Comparison of ENCODE assay signal across 8 cellular contexts in the genomic region with DNA sequence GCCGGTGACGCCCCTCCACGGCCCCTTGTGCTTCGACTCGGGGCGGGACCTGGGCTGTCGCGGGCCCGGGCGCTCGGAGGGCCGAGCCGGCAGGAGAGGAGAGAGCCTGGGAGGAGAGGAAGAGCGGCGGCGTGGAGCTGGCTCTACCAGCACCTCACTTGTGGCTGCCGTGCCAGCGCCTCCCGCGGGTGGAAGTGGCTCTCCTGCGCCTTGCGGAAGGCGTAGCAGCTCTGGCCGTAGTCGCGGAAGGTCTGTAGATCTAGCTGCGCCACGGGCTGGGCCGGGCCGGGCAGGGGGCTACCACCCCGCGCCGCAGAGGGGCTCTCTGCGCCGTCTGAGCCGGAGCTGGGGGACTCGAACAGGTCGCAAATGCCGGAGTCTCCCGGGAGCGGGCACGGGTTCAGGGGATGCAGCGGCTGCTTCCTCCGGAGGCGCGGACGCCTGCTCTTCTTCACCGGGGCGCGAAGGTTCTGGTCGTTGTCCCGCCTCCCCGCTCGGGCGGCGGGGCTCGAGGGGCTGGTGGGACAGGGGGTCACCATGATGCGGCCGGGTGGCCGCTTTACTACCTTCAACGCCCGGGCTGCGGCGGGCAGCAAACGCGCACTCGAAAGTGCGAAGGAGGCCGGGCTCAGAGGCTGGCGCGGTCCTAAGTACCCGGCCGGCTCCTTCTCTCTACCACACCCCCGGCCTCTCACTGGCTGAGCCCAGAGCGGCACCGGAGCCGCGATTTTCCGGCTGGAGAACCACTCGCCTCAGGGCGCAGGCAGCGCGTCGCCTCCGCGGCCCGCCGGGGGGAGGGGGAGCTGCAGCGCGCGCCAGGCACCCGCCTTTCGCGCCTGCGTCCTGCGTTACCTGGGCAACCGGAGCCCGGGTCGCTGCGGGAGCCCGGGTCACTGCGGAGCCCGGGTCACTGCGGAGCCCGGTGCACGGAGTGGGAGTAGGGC. TPM values are rescaled to one million over a fixed set of nuclear protein-coding genes. Genes with fewer than 3 reads are reported as not detected.
DNase-seq lines count a peak whose midpoint lies in the region; ATAC-seq, FAIRE-seq and TF ChIP-seq lines count a peak whose summit lies in the region.

A gene with protein sequence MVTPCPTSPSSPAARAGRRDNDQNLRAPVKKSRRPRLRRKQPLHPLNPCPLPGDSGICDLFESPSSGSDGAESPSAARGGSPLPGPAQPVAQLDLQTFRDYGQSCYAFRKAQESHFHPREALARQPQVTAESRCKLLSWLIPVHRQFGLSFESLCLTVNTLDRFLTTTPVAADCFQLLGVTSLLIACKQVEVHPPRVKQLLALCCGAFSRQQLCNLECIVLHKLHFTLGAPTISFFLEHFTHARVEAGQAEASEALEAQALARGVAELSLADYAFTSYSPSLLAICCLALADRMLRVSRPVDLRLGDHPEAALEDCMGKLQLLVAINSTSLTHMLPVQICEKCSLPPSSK (minus strand): TSS at position 624 of the 944 bp plus-strand sequence. CDS start 85 bp downstream, at position 539.

- H3K14ac ChIP-seq in H1 (ENCODE audit: insufficient read length) (no peak within 1 kb of the TSS), mesenchymal stem cell (ENCODE audit: low read length in 2 of 2) (no peak within 1 kb of the TSS)

- POLR2A ChIA-PET in H1 (lab: Charles Lee; ENCODE audit: partially characterized antibody) = interaction anchor here (1.0 to 3.7 kb wide), 9 partner anchors 10 to 318 kb away, joined by 3 to 21 read pairs (median 5); a partner anchor contains a TSS

- H3K4me1 ChIP-seq in H1 (replicated peaks in 1 of 4; ENCODE audit: control insufficient read depth in 3 of 4, insufficient read depth in 4 of 4, low read length in 3 of 4) = peaks cover 0 to 25% (median 13%) of the 10 kb centered on the region in 4 experiments; a peak in 6 of 7 replicates
- peaks cover 25% of the 10 kb centered on the region for H3K4me1 ChIP-seq in mesenchymal stem cell (ENCODE audit: control insufficient read depth, insufficient read depth, low read depth, low read length)

- CTCF ChIA-PET in H1 (lab: Charles Lee; ENCODE audit: partially characterized antibody) = interaction anchor here (0.7 to 13.6 kb wide), 5 partner anchors 10 to 837 kb away, joined by 3 to 143 read pairs (median 3); a partner anchor contains a TSS

- peak within 1 kb of the TSS; percentile 86 for H3K4me3 Mint-ChIP-seq in activated CD4-positive, alpha-beta T cell treated with anti-CD3 and anti-CD28 coated beads, Interleukin-2, amount 10 ng/mL, durations not matched to agents 24 days and 14 days
- peak within 1 kb of the TSS; percentile 84 for H3K4me3 Mint-ChIP-seq in stimulated activated memory B cell treated with anti-CD40 and anti-IgM and Interleukin-4, amounts not matched to agents 10 μg/mL and 1 μg/mL and 100 μg/mL, for 72 hours

- H2BK15ac ChIP-seq in H1 (ENCODE audit: low read length) = peak within 1 kb of the TSS; percentile 61; the same call in 1 of the 2 replicates
- H2BK15ac ChIP-seq in mesenchymal stem cell (ENCODE audit: low read depth, poor library complexity, severe bottlenecking) = no peak within 1 kb of the TSS

- H3K27me3 ChIP-seq in H1 (replicated peaks in 1 of 4; ENCODE audit: control insufficient read depth in 3 of 4, extremely low read depth in 1 of 4, insufficient read depth in 3 of 4, low read length in 3 of 4) (peaks cover 56 to 85% (median 79%) of the 10 kb centered on the region in 4 experiments), mesenchymal stem cell (ENCODE audit: control insufficient read depth in 1 of 2, insufficient read depth in 1 of 2, low read length in 2 of 2) (peaks cover 50 to 88% of the 10 kb centered on the region in 2 experiments)

- FAIRE-seq in H1 (lab: Jason Lieb, UNC) = no peak

- H3K18ac ChIP-seq in H1 (ENCODE audit: extremely low read depth, low read length) = peak within 1 kb of the TSS; percentile 60
- H3K18ac ChIP-seq in mesenchymal stem cell (ENCODE audit: low read depth in 1 of 2, low read length in 2 of 2) = no peak within 1 kb of the TSS

- no peak within 1 kb of the TSS for H3K4ac ChIP-seq in H1 (replicated peaks; ENCODE audit: insufficient read length, low read depth, low read length)
- H3K4ac ChIP-seq in mesenchymal stem cell (ENCODE audit: low read depth in 1 of 2, low read length in 2 of 2) = no peak within 1 kb of the TSS

- H4K20me1 ChIP-seq in H1 (replicated peaks in 1 of 2; ENCODE audit: control insufficient read depth in 1 of 2, insufficient read depth in 2 of 2, low read length in 2 of 2) = peaks cover 5 to 22% of the 10 kb centered on the region in 2 experiments

- peak within 1 kb of the TSS; percentile 71 for H3K27ac Mint-ChIP-seq in activated CD4-positive, alpha-beta T cell treated with anti-CD3 and anti-CD28 coated beads, Interleukin-2, amount 10 ng/mL, durations not matched to agents 24 days and 14 days
- peak within 1 kb of the TSS; percentile 33 for H3K27ac Mint-ChIP-seq in stimulated activated memory B cell treated with anti-CD40 and anti-IgM and Interleukin-4, amounts not matched to agents 10 μg/mL and 1 μg/mL and 100 μg/mL, for 72 hours

- peak within 1 kb of the TSS; percentile 92 to 96 for H3K4me2 ChIP-seq in H1 (ENCODE audit: insufficient read depth in 1 of 2, low read depth in 2 of 2, low read length in 2 of 2)
- H3K4me2 ChIP-seq in mesenchymal stem cell (ENCODE audit: low read length, poor library complexity, severe bottlenecking) = peak within 1 kb of the TSS; percentile 100

- H4K91ac ChIP-seq in H1 (replicated peaks; ENCODE audit: insufficient read length, low read length) (no peak within 1 kb of the TSS), mesenchymal stem cell (ENCODE audit: low read length) (no peak within 1 kb of the TSS)

- H3K9me3 ChIP-seq in H1 (ENCODE audit: insufficient read depth in 2 of 2, low read depth in 1 of 2, low read length in 1 of 2) (no peaks in the 10 kb centered on the region), mesenchymal stem cell (ENCODE audit: control insufficient read depth, low read length) (no peaks in the 10 kb centered on the region)

- peak within 1 kb of the TSS; percentile 45 to 70 (median 60) for H3K4me3 ChIP-seq in H1 (ENCODE audit: extremely low read depth in 1 of 4, insufficient read depth in 2 of 4, low read depth in 3 of 4, low read length in 4 of 4)
- H3K4me3 ChIP-seq in mesenchymal stem cell (ENCODE audit: insufficient read depth in 1 of 2, low read depth in 1 of 2, low read length in 2 of 2) = peak within 1 kb of the TSS; percentile 67 to 84

- H3K23me2 ChIP-seq in H1 (ENCODE audit: low read depth, low read length) = peaks cover 20% of the 10 kb centered on the region; the same call in 1 of the 2 replicates

- H4K8ac ChIP-seq in H1 (ENCODE audit: extremely low read depth, insufficient read depth, low read length) = peak within 1 kb of the TSS; percentile 48
- H4K8ac ChIP-seq in mesenchymal stem cell (ENCODE audit: low read length) = no peak within 1 kb of the TSS

- no peak within 1 kb of the TSS for H3K56ac ChIP-seq in H1 (replicated peaks; ENCODE audit: insufficient read length, low read depth, low read length)

- no peaks in the 10 kb centered on the region for H3K9me3 Mint-ChIP-seq in activated CD4-positive, alpha-beta T cell treated with anti-CD3 and anti-CD28 coated beads, Interleukin-2, amount 10 ng/mL, durations not matched to agents 24 days and 14 days
- no peaks in the 10 kb centered on the region for H3K9me3 Mint-ChIP-seq in stimulated activated memory B cell treated with anti-CD40 and anti-IgM and Interleukin-4, amounts not matched to agents 10 μg/mL and 1 μg/mL and 100 μg/mL, for 72 hours

- peaks cover 29% of the 10 kb centered on the region for H3K4me1 Mint-ChIP-seq in activated CD4-positive, alpha-beta T cell treated with anti-CD3 and anti-CD28 coated beads, Interleukin-2, amount 10 ng/mL, durations not matched to agents 24 days and 14 days
- H3K4me1 Mint-ChIP-seq in stimulated activated memory B cell treated with anti-CD40 and anti-IgM and Interleukin-4, amounts not matched to agents 10 μg/mL and 1 μg/mL and 100 μg/mL, for 72 hours = peaks cover 33% of the 10 kb centered on the region

- 2% methylated on average over 29 of the region's 106 CpGs; no CpG with 5 or more reads in 1 of the 2 experiments for WGBS in H1 (ENCODE audit: extremely low coverage in 1 of 2, insufficient coverage in 1 of 2, insufficient read length in 1 of 2, insufficient replicate concordance in 2 of 2, low coverage in 1 of 2, low lambda C conversion rate in 2 of 2, missing lambda C conversion rate in 1 of 2), 2 experiments
- WGBS in mesenchymal stem cell = under 1% methylated on average over 95 of the region's 106 CpGs

- H2AK5ac ChIP-seq in H1 (ENCODE audit: low read depth, low read length) (no peak within 1 kb of the TSS), mesenchymal stem cell (ENCODE audit: low read length, severe bottlenecking) (no peak within 1 kb of the TSS)

- H4K5ac ChIP-seq in H1 (ENCODE audit: insufficient read length, low read depth, low read length) = no peak within 1 kb of the TSS

- no peak within 1 kb of the TSS for H3K27ac ChIP-seq in H1 (ENCODE audit: low read depth, low read length)
- no peak within 1 kb of the TSS for H3K27ac ChIP-seq in mesenchymal stem cell (ENCODE audit: low read length, poor library complexity, severe bottlenecking)

- H3K9ac ChIP-seq in H1 (replicated peaks in 1 of 4; ENCODE audit: extremely low read depth in 1 of 4, low read depth in 3 of 4, low read length in 3 of 4) = no peak within 1 kb of the TSS
- H3K9ac ChIP-seq in mesenchymal stem cell (ENCODE audit: low read length) = peak within 1 kb of the TSS; percentile 66

- H3K79me2 ChIP-seq in H1 (ENCODE audit: control insufficient read depth in 1 of 2, insufficient read depth in 2 of 2, low read length in 2 of 2) = no peaks in the 10 kb centered on the region

- ATAC-seq in GM18511 (IDR thresholded peaks at IDR 0.05; ENCODE audit: unreplicated experiment) = peak; percentile 66
- peak; percentile 58 for ATAC-seq in HG03280 (IDR thresholded peaks at IDR 0.05; ENCODE audit: unreplicated experiment)
- ATAC-seq in stimulated activated memory B cell treated with anti-CD40 and anti-IgM and Interleukin-4, amounts not matched to agents 10 μg/mL and 1 μg/mL and 100 μg/mL, for 72 hours = peak; percentile 80

- TF ChIP-seq POLR2A in H1 (IDR thresholded peaks at IDR 0.05; ENCODE audit: control extremely low read depth in 1 of 2, low read depth in 2 of 2, low read length in 2 of 2) = no peak

- H2BK5ac ChIP-seq in H1 (ENCODE audit: low read depth, low read length) = no peak within 1 kb of the TSS
- H2BK5ac ChIP-seq in mesenchymal stem cell (ENCODE audit: low read depth, low read length, poor library complexity, severe bottlenecking) = no peak within 1 kb of the TSS

- H2AFZ ChIP-seq in H1 (ENCODE audit: low read length) = 0 out of 2 replicates have a peak within 1 kb of the TSS, but pooled peaks have one; percentile 68
- peak within 1 kb of the TSS; percentile 43 for H2AFZ ChIP-seq in mesenchymal stem cell (ENCODE audit: low read depth, low read length)

- H3K36me3 ChIP-seq in H1 (ENCODE audit: control insufficient read depth in 2 of 4, insufficient read depth in 4 of 4, low read length in 3 of 4) (peaks cover 0 to 5% (median 0%) of the 10 kb centered on the region in 4 experiments; a peak in 2 of 8 replicates), mesenchymal stem cell (ENCODE audit: control insufficient read depth in 1 of 2, insufficient read depth in 2 of 2, low read depth in 1 of 2, low read length in 2 of 2) (no peaks in the 10 kb centered on the region)

- peaks cover 78% of the 10 kb centered on the region for H3K27me3 Mint-ChIP-seq in activated CD4-positive, alpha-beta T cell treated with anti-CD3 and anti-CD28 coated beads, Interleukin-2, amount 10 ng/mL, durations not matched to agents 24 days and 14 days
- H3K27me3 Mint-ChIP-seq in stimulated activated memory B cell treated with anti-CD40 and anti-IgM and Interleukin-4, amounts not matched to agents 10 μg/mL and 1 μg/mL and 100 μg/mL, for 72 hours = peaks cover 65% of the 10 kb centered on the region

- H3K79me1 ChIP-seq in H1 (ENCODE audit: low read depth, low read length) = no peaks in the 10 kb centered on the region
- H3K79me1 ChIP-seq in mesenchymal stem cell (replicated peaks; ENCODE audit: low read length, poor library complexity, severe bottlenecking) = no peaks in the 10 kb centered on the region

- no peak for TF ChIP-seq CTCF in H1 (IDR thresholded peaks at IDR 0.05; ENCODE audit: control extremely low read depth in 1 of 3, insufficient read depth in 1 of 3, low read depth in 1 of 3, low read length in 3 of 3)

- H3K23ac ChIP-seq in H1 (ENCODE audit: insufficient read length) = no peak within 1 kb of the TSS
- H3K23ac ChIP-seq in mesenchymal stem cell (ENCODE audit: low read length in 2 of 2) = peak within 1 kb of the TSS in 1 of 2 experiments; percentile 65

- H3K36me3 Mint-ChIP-seq in activated CD4-positive, alpha-beta T cell treated with anti-CD3 and anti-CD28 coated beads, Interleukin-2, amount 10 ng/mL, durations not matched to agents 24 days and 14 days (ENCODE audit: low read depth) = peaks cover 2% of the 10 kb centered on the region
- H3K36me3 Mint-ChIP-seq in stimulated activated memory B cell treated with anti-CD40 and anti-IgM and Interleukin-4, amounts not matched to agents 10 μg/mL and 1 μg/mL and 100 μg/mL, for 72 hours = no peaks in the 10 kb centered on the region

- H2BK12ac ChIP-seq in H1 (ENCODE audit: low read depth, low read length) (0 out of 2 replicates have a peak within 1 kb of the TSS, but pooled peaks have one; percentile 71), mesenchymal stem cell (ENCODE audit: low read length in 2 of 2) (no peak within 1 kb of the TSS)

- H2BK120ac ChIP-seq in H1 (replicated peaks; ENCODE audit: low read depth, low read length) (no peak within 1 kb of the TSS), mesenchymal stem cell (ENCODE audit: low read depth, low read length) (no peak within 1 kb of the TSS)

- DNase-seq in 8988T (peak; percentile 89), NCI-H446 treated with DMSO at 0.1 percent for 48 hours (lab: John Stamatoyannopoulos, UW) (peak; percentile 63), H1 (ENCODE audit: low read depth in 1 of 2, low spot score in 2 of 2) (peak; percentile 65 to 87), mesenchymal stem cell (peak; percentile 75)
- peak; percentile 90 for DNase-seq in activated CD4-positive, alpha-beta T cell treated with anti-CD3 and anti-CD28 coated beads, Interleukin-2, amount 10 ng/mL, durations not matched to agents 24 days and 14 days

- intact Hi-C loops in activated CD4-positive, alpha-beta T cell treated with anti-CD3 and anti-CD28 coated beads, Interleukin-2, amount 10 ng/mL, durations not matched to agents 24 days and 14 days (cut with micrococcal nuclease) = loop anchor here (1.0 to 5.0 kb wide), 6 partner anchors 10 to 716 kb away; a partner anchor contains a TSS

- no peak for TF ChIP-seq EP300 in H1 (IDR thresholded peaks at IDR 0.05; ENCODE audit: borderline replicate concordance in 1 of 2, low read depth in 2 of 2, low read length in 2 of 2)

- no peak for TF ChIP-seq RAD21 in H1 (IDR thresholded peaks at IDR 0.05 in 1 of 2, conservative IDR thresholded peaks at IDR 0.05 in 1 of 2; ENCODE audit: low read depth in 2 of 2, low read length in 2 of 2)

- H2BK20ac ChIP-seq in H1 (ENCODE audit: low read length) = no peak within 1 kb of the TSS

RNA-seq across cellular contexts. Expression of the gene that starts here (rescaled TPM):
- total RNA-seq in activated CD4-positive, alpha-beta T cell treated with anti-CD3 and anti-CD28 coated beads, Interleukin-2, amount 10 ng/mL, durations not matched to agents 24 days and 14 days = 0.26 TPM in 1 of 2 replicates, not detected in the other
- total RNA-seq in H1 (2021; fragmentation: NEBNext Ultra II Directional; extraction: Animal tissue kit (Norgen Biotek cat#: 25700)) = 0.27 and 0.41 TPM in 2 replicates
- polyA plus RNA-seq in H1 (2011; rRNA removed) = 0.14 and 0.33 TPM in 2 replicates
- 0.16 TPM for polyA plus RNA-seq in H1 (2011; cell fraction: cytosol; rRNA removed)
- 0.63 TPM for polyA plus RNA-seq in H1 (2011; cell fraction: nucleus; rRNA removed)
- polyA plus RNA-seq in H1 (2012, experiment 1 of 2) = 0.16 to 0.28 TPM (median 0.27 TPM) in 3 of 4 replicates, not detected in the other
- not detected for polyA plus RNA-seq in H1 (2012, experiment 2 of 2)
- 0.14 TPM for polyA plus RNA-seq in H1 (2013, experiment 1 of 2)
- polyA plus RNA-seq in H1 (2013, experiment 2 of 2) = 0.09 TPM
- polyA minus RNA-seq in H1 (2011; rRNA and poly(A)+ RNA removed) = not detected in 2 replicates
- polyA minus RNA-seq in H1 (2011; cell fraction: cytosol; rRNA and poly(A)+ RNA removed) = not detected
- polyA minus RNA-seq in H1 (2011; cell fraction: nucleus; rRNA and poly(A)+ RNA removed) = not detected
- polyA plus RNA-seq in mesenchymal stem cell (2013, experiment 1 of 2) = 0.04 TPM
- 0.08 TPM for polyA plus RNA-seq in mesenchymal stem cell (2013, experiment 2 of 2)

Comparison
In these comparisons a context has a peak if more than half of its experiments do, and no peak if none do; other contexts are left out.
1. Peak in DNase-seq in activated CD4-positive, alpha-beta T cell treated with anti-CD3 and anti-CD28 coated beads, Interleukin-2, amount 10 ng/mL, durations not matched to agents 24 days and 14 days; RNA of the gene not detected or under 1 TPM.
2. Peak in DNase-seq, H3K4me3 ChIP-seq and H3K4me2 ChIP-seq in H1; RNA of the gene not detected or under 1 TPM.